Comparison of ENCODE assay signal across 8 cellular contexts in the genomic region with DNA sequence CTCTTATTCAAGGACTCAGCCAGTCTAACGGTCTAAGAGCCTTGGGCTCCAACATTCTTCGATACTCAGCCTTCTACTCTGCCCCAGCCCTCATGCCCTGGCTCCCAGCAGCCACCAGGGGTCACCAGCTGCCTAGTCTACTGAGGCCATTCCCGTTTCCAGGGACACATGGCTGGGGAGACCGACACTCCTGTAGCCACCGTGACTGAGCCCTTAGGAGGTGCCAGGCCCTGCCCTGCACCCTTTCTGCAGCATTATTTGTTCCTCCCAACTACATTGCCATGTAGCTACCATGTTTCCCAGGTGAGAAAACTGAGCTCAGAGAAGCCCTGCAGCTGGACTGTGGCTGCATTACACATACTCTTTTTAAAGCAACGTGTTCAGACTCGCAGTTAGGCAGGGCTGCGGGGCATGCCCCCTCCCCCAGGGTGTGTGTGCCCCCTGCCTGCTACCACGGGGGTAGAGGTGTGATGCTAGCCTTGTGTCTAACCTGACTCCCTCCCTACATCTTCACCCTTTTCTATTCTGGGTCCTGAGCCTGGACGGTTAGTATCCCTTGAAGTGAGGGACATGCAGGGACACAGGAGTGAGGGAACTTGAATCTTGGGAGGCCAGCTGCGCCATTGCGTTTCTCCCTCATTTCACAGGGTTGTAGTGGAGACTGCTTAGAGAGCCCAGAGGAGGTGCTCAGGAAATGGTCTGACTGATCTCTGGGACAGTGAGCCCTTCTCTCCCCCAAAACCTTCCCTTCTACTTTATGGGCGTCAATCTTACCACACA. TPM values are rescaled to one million over a fixed set of nuclear protein-coding genes. Genes with fewer than 3 reads are reported as not detected.
DNase-seq lines count a peak whose midpoint lies in the region; ATAC-seq and TF ChIP-seq lines count a peak whose summit lies in the region.

No MANE protein-coding gene starts in this region.

- H3K36me3 ChIP-seq in spleen: peaks cover 0 to 96% (median 32%) of the 10 kb centered on the region in 6 donors

- peak; percentile 69 for DNase-seq in NCI-H1694 treated with DMSO at 0.1 percent for 48 hours (lab: John Stamatoyannopoulos, UW)
- peak; percentile 32 to 39 (median 33) for DNase-seq in T-helper 17 cell
- peak; percentile 82 for DNase-seq in MCF 10A (ENCODE audit: unreplicated experiment)
- DNase-seq in iPS-NIHi7 (ENCODE audit: extremely low spot score): peak; percentile 85
- DNase-seq in spleen: peak; percentile 91

- intact Hi-C loops in MCF 10A (cut with micrococcal nuclease): loop anchor here (1.0 to 5.0 kb wide), 7 partner anchors 18 to 458 kb away; partner anchors contain the start of gene FCHSD2
- intact Hi-C loops in spleen (cut with DNase I; ENCODE audit: low total_unique reads): loop anchor here (2.0 kb wide), 1 partner anchor 347 kb away; no protein-coding TSS in a partner anchor

- no peaks in the 10 kb centered on the region for H3K9me3 Mint-ChIP-seq in MCF 10A (ENCODE audit: unreplicated experiment)

- 45 to 62% (median 51%) methylated on average over 13 of the region's 13 CpGs for WGBS in spleen, 5 donors

- H3K4me3 ChIP-seq in GM12875 (ENCODE audit: low read depth, low read length): no peak overlapping the region
- no peak overlapping the region for H3K4me3 ChIP-seq in spleen

- H3K4me3 Mint-ChIP-seq in T-helper 17 cell: no peak overlapping the region
- H3K4me3 Mint-ChIP-seq in MCF 10A (ENCODE audit: unreplicated experiment): no peak overlapping the region

- H3K4me1 ChIP-seq in spleen: peaks cover 25 to 97% (median 69%) of the 10 kb centered on the region in 6 donors

- H3K36me3 Mint-ChIP-seq in T-helper 17 cell (ENCODE audit: low read depth) (peaks cover 3% of the 10 kb centered on the region), MCF 10A (ENCODE audit: insufficient read depth, unreplicated experiment) (peaks cover 12% of the 10 kb centered on the region)

- H3K4me1 Mint-ChIP-seq in T-helper 17 cell (peaks cover 20% of the 10 kb centered on the region), MCF 10A (ENCODE audit: insufficient read depth, unreplicated experiment) (peaks cover 9% of the 10 kb centered on the region)

- H3K9me3 ChIP-seq in T-helper 17 cell (ENCODE audit: control insufficient read depth, low read length, poor library complexity, severe bottlenecking): no peaks in the 10 kb centered on the region
- no peaks in the 10 kb centered on the region for H3K9me3 ChIP-seq in spleen

- peak overlapping the region; percentile 73 for H3K27ac Mint-ChIP-seq in T-helper 17 cell
- H3K27ac Mint-ChIP-seq in MCF 10A (ENCODE audit: low read depth, unreplicated experiment): no peak overlapping the region

- TF ChIP-seq POLR2A in spleen (IDR thresholded peaks at IDR 0.05): no peak

- BruUV-seq in MCF 10A (replicated peaks; lab: Mats Ljungman, UMichigan): no TSS peak

- H3K27ac ChIP-seq in 22Rv1: no peak overlapping the region
- peak overlapping the region; percentile 29 to 88 (median 82) for H3K27ac ChIP-seq in spleen

- POLR2A ChIA-PET in MCF 10A (lab: Yijun Ruan, JAX): interaction anchor here (0.6 to 4.5 kb wide), 8 partner anchors 8 to 346 kb away, joined by 3 to 15 read pairs (median 4); partner anchors contain the start of genes ATG16L2 and STARD10

- H3K27me3 ChIP-seq in spleen (replicated peaks in 1 of 7): no peaks in the 10 kb centered on the region

- CTCF ChIA-PET in MCF 10A (lab: Yijun Ruan, JAX): interaction anchor here (0.6 to 8.7 kb wide), 46 partner anchors 9 to 893 kb away, joined by 3 to 153 read pairs (median 4); partner anchors contain the start of gene FCHSD2

- TF ChIP-seq CTCF in 22Rv1 (IDR thresholded peaks at IDR 0.05) (peak; percentile 94), GM12875 (IDR thresholded peaks at IDR 0.05; ENCODE audit: borderline replicate concordance, insufficient read depth, low read depth, low read length) (peak; percentile 72), MCF 10A (IDR thresholded peaks at IDR 0.05; ENCODE audit: unreplicated experiment) (peak; percentile 93), spleen (IDR thresholded peaks at IDR 0.05 in 8 of 11, conservative IDR thresholded peaks at IDR 0.05 in 3 of 11) (peak; percentile 86 to 96 (median 92))

- H3K27me3 Mint-ChIP-seq in T-helper 17 cell: no peaks in the 10 kb centered on the region
- H3K27me3 Mint-ChIP-seq in MCF 10A (ENCODE audit: insufficient read depth, unreplicated experiment): no peaks in the 10 kb centered on the region

- ATAC-seq in T-helper 17 cell: peak; percentile 82
- ATAC-seq in HG03175 (IDR thresholded peaks at IDR 0.05; ENCODE audit: unreplicated experiment): no peak

RNA-seq across cellular contexts. Expression of gene ATG16L2, which starts 17.5 kb away (rescaled TPM):
- total RNA-seq in T-helper 17 cell (100 to 1,000 TPM in 1 of 2 donors, 10 to 100 TPM in 1; 95.4 to 121 TPM), MCF 10A (2022) (9.9 and 11.2 TPM in 2 replicates), spleen (100 to 1,000 TPM; 212 to 368 (median 234) TPM)
- 100 to 1,000 TPM in 2 of 3 donors, 10 to 100 TPM in 1; 96.9 to 343 (median 341) TPM for polyA plus RNA-seq in spleen

RNA-seq across cellular contexts. Expression of gene STARD10, which starts 37.9 kb away (rescaled TPM):
- 10 to 100 TPM; 12.9 to 17.7 TPM for total RNA-seq in T-helper 17 cell
- 10.6 and 16.9 TPM in 2 replicates for total RNA-seq in MCF 10A (2022)
- 10 to 100 TPM; 19.7 to 35.1 (median 27.9) TPM for total RNA-seq in spleen
- 10 to 100 TPM; 23.7 to 46.7 (median 31.9) TPM for polyA plus RNA-seq in spleen

Comparison
In these comparisons a context has a peak if more than half of its experiments do, and no peak if none do; other contexts are left out.
1. DNase-seq: peak in every context shown above with its lines; median percentile 91 in spleen; 85 in iPS-NIHi7; 82 in MCF 10A; 69 in NCI-H1694 treated with DMSO at 0.1 percent for 48 hours; 33 in T-helper 17 cell.